In the genomic region with DNA sequence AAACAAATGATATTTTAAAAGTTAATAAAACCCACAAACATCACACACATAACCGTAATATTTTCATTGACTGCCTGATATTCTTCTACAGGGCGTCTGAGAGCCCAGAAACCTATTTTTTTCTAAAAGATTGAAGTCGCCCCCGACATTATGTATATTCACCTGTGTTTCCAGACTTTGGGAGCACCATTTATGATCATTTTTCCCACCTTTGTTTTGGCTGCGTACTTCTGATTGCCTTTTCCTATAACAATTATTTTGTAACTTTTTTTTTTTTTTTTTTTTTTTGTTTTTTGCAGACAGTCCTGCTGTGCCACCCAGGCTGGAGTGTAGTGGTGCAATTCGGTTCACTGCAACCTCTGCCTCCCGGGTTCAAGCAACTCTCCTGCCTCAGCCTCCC, we compare ENCODE assay signal across 1 cellular context.
TF ChIP-seq lines count a peak whose summit lies in the region.

No MANE protein-coding gene starts in this region.

TF ChIP-seq in H1, 55 proteins besides CTCF, POLR2A, EP300 and RAD21:
- TF ChIP-seq PHF8 (conservative IDR thresholded peaks at IDR 0.05; ENCODE audit: low read depth, low read length) (no peak), SP4 (IDR thresholded peaks at IDR 0.05; ENCODE audit: low read length) (no peak), BCL11A (IDR thresholded peaks at IDR 0.05; ENCODE audit: low read depth in 2 of 2, low read length in 2 of 2) (no peak), FOSL1 (IDR thresholded peaks at IDR 0.05; ENCODE audit: insufficient read depth, low read depth, low read length) (no peak), EZH2 (IDR thresholded peaks at IDR 0.05; ENCODE audit: low read depth, low read length, severe bottlenecking) (no peak), KDM5A (IDR thresholded peaks at IDR 0.05; ENCODE audit: low read length) (no peak), JUND (IDR thresholded peaks at IDR 0.05; ENCODE audit: low read length) (no peak), YY1 (IDR thresholded peaks at IDR 0.05; ENCODE audit: low read depth, low read length) (no peak), TCF12 (IDR thresholded peaks at IDR 0.05; ENCODE audit: low read depth, low read length) (no peak), SIX5 (IDR thresholded peaks at IDR 0.05; ENCODE audit: low read depth, low read length) (no peak)
- TF ChIP-seq, protein P1, sequence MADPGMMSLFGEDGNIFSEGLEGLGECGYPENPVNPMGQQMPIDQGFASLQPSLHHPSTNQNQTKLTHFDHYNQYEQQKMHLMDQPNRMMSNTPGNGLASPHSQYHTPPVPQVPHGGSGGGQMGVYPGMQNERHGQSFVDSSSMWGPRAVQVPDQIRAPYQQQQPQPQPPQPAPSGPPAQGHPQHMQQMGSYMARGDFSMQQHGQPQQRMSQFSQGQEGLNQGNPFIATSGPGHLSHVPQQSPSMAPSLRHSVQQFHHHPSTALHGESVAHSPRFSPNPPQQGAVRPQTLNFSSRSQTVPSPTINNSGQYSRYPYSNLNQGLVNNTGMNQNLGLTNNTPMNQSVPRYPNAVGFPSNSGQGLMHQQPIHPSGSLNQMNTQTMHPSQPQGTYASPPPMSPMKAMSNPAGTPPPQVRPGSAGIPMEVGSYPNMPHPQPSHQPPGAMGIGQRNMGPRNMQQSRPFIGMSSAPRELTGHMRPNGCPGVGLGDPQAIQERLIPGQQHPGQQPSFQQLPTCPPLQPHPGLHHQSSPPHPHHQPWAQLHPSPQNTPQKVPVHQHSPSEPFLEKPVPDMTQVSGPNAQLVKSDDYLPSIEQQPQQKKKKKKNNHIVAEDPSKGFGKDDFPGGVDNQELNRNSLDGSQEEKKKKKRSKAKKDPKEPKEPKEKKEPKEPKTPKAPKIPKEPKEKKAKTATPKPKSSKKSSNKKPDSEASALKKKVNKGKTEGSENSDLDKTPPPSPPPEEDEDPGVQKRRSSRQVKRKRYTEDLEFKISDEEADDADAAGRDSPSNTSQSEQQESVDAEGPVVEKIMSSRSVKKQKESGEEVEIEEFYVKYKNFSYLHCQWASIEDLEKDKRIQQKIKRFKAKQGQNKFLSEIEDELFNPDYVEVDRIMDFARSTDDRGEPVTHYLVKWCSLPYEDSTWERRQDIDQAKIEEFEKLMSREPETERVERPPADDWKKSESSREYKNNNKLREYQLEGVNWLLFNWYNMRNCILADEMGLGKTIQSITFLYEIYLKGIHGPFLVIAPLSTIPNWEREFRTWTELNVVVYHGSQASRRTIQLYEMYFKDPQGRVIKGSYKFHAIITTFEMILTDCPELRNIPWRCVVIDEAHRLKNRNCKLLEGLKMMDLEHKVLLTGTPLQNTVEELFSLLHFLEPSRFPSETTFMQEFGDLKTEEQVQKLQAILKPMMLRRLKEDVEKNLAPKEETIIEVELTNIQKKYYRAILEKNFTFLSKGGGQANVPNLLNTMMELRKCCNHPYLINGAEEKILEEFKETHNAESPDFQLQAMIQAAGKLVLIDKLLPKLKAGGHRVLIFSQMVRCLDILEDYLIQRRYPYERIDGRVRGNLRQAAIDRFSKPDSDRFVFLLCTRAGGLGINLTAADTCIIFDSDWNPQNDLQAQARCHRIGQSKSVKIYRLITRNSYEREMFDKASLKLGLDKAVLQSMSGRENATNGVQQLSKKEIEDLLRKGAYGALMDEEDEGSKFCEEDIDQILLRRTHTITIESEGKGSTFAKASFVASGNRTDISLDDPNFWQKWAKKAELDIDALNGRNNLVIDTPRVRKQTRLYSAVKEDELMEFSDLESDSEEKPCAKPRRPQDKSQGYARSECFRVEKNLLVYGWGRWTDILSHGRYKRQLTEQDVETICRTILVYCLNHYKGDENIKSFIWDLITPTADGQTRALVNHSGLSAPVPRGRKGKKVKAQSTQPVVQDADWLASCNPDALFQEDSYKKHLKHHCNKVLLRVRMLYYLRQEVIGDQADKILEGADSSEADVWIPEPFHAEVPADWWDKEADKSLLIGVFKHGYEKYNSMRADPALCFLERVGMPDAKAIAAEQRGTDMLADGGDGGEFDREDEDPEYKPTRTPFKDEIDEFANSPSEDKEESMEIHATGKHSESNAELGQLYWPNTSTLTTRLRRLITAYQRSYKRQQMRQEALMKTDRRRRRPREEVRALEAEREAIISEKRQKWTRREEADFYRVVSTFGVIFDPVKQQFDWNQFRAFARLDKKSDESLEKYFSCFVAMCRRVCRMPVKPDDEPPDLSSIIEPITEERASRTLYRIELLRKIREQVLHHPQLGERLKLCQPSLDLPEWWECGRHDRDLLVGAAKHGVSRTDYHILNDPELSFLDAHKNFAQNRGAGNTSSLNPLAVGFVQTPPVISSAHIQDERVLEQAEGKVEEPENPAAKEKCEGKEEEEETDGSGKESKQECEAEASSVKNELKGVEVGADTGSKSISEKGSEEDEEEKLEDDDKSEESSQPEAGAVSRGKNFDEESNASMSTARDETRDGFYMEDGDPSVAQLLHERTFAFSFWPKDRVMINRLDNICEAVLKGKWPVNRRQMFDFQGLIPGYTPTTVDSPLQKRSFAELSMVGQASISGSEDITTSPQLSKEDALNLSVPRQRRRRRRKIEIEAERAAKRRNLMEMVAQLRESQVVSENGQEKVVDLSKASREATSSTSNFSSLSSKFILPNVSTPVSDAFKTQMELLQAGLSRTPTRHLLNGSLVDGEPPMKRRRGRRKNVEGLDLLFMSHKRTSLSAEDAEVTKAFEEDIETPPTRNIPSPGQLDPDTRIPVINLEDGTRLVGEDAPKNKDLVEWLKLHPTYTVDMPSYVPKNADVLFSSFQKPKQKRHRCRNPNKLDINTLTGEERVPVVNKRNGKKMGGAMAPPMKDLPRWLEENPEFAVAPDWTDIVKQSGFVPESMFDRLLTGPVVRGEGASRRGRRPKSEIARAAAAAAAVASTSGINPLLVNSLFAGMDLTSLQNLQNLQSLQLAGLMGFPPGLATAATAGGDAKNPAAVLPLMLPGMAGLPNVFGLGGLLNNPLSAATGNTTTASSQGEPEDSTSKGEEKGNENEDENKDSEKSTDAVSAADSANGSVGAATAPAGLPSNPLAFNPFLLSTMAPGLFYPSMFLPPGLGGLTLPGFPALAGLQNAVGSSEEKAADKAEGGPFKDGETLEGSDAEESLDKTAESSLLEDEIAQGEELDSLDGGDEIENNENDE (IDR thresholded peaks at IDR 0.05; ENCODE audit: insufficient replicate concordance, low read length) = no peak
